8 cellular contexts compared by ENCODE assay signal in genomic region chr3:162598500-162598899, GRCh38.
DNase-seq lines count a peak whose midpoint lies in the region; ATAC-seq and TF ChIP-seq lines count a peak whose summit lies in the region.
"Not testable (repeated sequence)": the region's sequence is repeated elsewhere in the genome, so short reads cannot be mapped to it uniquely, and the experiment has no call there.

No MANE protein-coding gene starts in this region.

- H3K36me3 ChIP-seq in HUES48 (ENCODE audit: control insufficient read depth, insufficient read depth, low read length); neuronal stem cell (replicated peaks in 1 of 2; ENCODE audit: control insufficient read depth in 2 of 2, insufficient read depth in 2 of 2, low read length in 2 of 2): not testable (repeated sequence)

- H2AFZ ChIP-seq in neuronal stem cell (ENCODE audit: low read length): peak overlapping the region; percentile 1

- not testable (repeated sequence) for H3K23ac ChIP-seq in neuronal stem cell (ENCODE audit: low read depth, low read length, poor library complexity)

- H2BK5ac ChIP-seq in neuronal stem cell (ENCODE audit: low read length): not testable (repeated sequence)

- not testable (repeated sequence) for H3K4me3 ChIP-seq in HUES48 (ENCODE audit: low read depth, low read length); neuronal stem cell (ENCODE audit: low read length in 2 of 2)

- H3K27me3 ChIP-seq in HUES48 (ENCODE audit: control insufficient read depth, insufficient read depth, low read length); neuronal stem cell (ENCODE audit: control insufficient read depth in 3 of 3, insufficient read depth in 3 of 3, low read depth in 1 of 3, low read length in 3 of 3): not testable (repeated sequence)

- not testable (repeated sequence) for H3K9ac ChIP-seq in HUES48 (ENCODE audit: low read depth, low read length); neuronal stem cell (ENCODE audit: low read depth, low read length, poor library complexity)

- peak overlapping the region; percentile 5 to 92 (median 89) for H3K27ac Mint-ChIP-seq in brain

- intact Hi-C loops in Right ventricle myocardium superior (cut with DNase I): not testable (repeated sequence)

- TF ChIP-seq CTCF in brain (conservative IDR thresholded peaks at IDR 0.05): not testable (repeated sequence)

- peak overlapping the region in 3 of 5 experiments; percentile 2 to 7 (median 3) for H3K4me3 Mint-ChIP-seq in brain

- H2AK5ac ChIP-seq in neuronal stem cell (ENCODE audit: low read depth, low read length): not testable (repeated sequence)

- not testable (repeated sequence) for ATAC-seq in Right ventricle myocardium superior (ENCODE audit: poor library complexity)

- H3K4me1 ChIP-seq in HUES48 (ENCODE audit: control insufficient read depth, insufficient read depth, low read length): not testable (repeated sequence)
- peaks cover 3 to 29% of the 10 kb centered on the region in 2 donors for H3K4me1 ChIP-seq in neuronal stem cell (ENCODE audit: control insufficient read depth in 2 of 2, insufficient read depth in 1 of 2, low read depth in 1 of 2, low read length in 2 of 2)

- peaks cover 32% of the 10 kb centered on the region for H3K4me1 Mint-ChIP-seq in brain

- not testable (repeated sequence) for H4K8ac ChIP-seq in neuronal stem cell (ENCODE audit: low read depth, low read length)

- H3K14ac ChIP-seq in neuronal stem cell (ENCODE audit: low read length): not testable (repeated sequence)

- H2BK15ac ChIP-seq in neuronal stem cell (ENCODE audit: low read length): not testable (repeated sequence)

- not testable (repeated sequence) for H3K4ac ChIP-seq in neuronal stem cell (ENCODE audit: low read length)

- WGBS in neuronal stem cell (ENCODE audit: extremely low coverage in 2 of 2, insufficient read length in 2 of 2, insufficient replicate concordance in 1 of 2), 2 donors: no CpG with 5 or more reads among the region's 4 CpGs

- H3K27ac ChIP-seq in HUES48 (ENCODE audit: low read depth, low read length): peak overlapping the region; percentile 58
- H3K27ac ChIP-seq in neuronal stem cell (replicated peaks; ENCODE audit: low read length): peak overlapping the region; percentile 5

- H3K9me3 ChIP-seq in HUES48 (ENCODE audit: control insufficient read depth, insufficient read depth, low read length); neuronal stem cell (replicated peaks in 1 of 2; ENCODE audit: control insufficient read depth in 2 of 2, insufficient read depth in 1 of 2, low read depth in 1 of 2, low read length in 2 of 2): not testable (repeated sequence)

- not testable (repeated sequence) for H2BK120ac ChIP-seq in neuronal stem cell (ENCODE audit: low read depth, low read length)

- H3K4me2 ChIP-seq in neuronal stem cell (ENCODE audit: insufficient read depth, low read length, poor library complexity, severe bottlenecking): not testable (repeated sequence)

- H2BK12ac ChIP-seq in neuronal stem cell (ENCODE audit: low read length): not testable (repeated sequence)

- not testable (repeated sequence) for H4K91ac ChIP-seq in neuronal stem cell (ENCODE audit: low read depth, low read length, poor library complexity)

- not testable (repeated sequence) for H3K18ac ChIP-seq in neuronal stem cell (ENCODE audit: low read length)

- not testable (repeated sequence) for H3K79me1 ChIP-seq in neuronal stem cell (ENCODE audit: low read depth, low read length)

- not testable (repeated sequence) for H3K36me3 Mint-ChIP-seq in brain

- DNase-seq in DMS 273 treated with DMSO at 0.1 percent for 48 hours (lab: John Stamatoyannopoulos, UW) (peak; percentile 37), NCI-H1417 (lab: John Stamatoyannopoulos, UW) (peak in 2 of 3 experiments; percentile 54 to 87), NCI-H2171 treated with DMSO at 0.1 percent for 48 hours (lab: John Stamatoyannopoulos, UW) (peak; percentile 8), NCI-H82 treated with DMSO at 0.1 percent for 48 hours (lab: John Stamatoyannopoulos, UW; ENCODE audit: unreplicated experiment) (peak; percentile 67), Right ventricle myocardium superior (peak; percentile 44), neuronal stem cell (ENCODE audit: low spot score) (peak; percentile 1)

- peaks cover 0 to 18% (median 14%) of the 10 kb centered on the region in 5 experiments for H3K9me3 Mint-ChIP-seq in brain

- not testable (repeated sequence) for H3K27me3 Mint-ChIP-seq in brain

Comparison
In these comparisons a context has a peak if more than half of its experiments do, and no peak if none do; other contexts are left out.
1. DNase-seq: peak in every context shown above with its lines; median percentile 70 in NCI-H1417; 67 in NCI-H82 treated with DMSO at 0.1 percent for 48 hours; 44 in Right ventricle myocardium superior; 37 in DMS 273 treated with DMSO at 0.1 percent for 48 hours; 8 in NCI-H2171 treated with DMSO at 0.1 percent for 48 hours; 1 in neuronal stem cell.